10 cellular contexts compared by ENCODE assay signal in the genomic region with DNA sequence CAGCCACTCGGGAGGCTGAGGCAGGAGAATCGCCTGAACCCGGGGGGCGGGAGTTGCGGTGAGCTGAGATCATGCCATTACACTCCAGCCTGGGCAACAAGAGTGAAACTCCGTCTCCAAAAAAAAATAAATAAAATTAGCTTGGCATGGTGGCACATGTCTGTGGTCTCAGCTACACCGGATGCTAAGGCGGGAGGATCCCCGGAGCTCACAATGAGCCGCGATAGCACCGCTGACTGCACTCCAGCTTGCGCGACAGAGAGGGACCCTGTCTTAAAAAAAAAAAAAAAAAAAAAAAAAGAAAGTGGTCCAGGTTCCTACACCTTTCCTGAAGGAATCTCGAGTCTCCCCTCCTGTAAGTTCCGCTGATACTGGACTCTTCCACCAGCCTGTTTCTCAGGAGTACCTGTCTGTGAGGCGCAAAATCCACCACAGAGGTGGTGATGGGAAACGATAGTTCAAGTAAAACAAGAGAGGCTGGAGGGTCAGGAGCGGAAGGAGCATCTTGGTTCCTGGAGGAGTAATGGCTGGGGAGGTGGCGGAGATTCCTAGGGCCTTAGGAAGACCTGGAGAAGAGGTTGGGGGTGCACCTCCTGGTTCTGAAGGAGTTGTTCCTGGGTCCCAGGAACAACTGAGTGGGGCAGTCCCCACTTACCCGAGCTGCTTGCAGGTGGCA. TPM values are rescaled to one million over a fixed set of nuclear protein-coding genes. Genes with fewer than 3 reads are reported as not detected.
DNase-seq lines count a peak whose midpoint lies in the region; ATAC-seq, FAIRE-seq and TF ChIP-seq lines count a peak whose summit lies in the region.
"Had no signal": no experiment of that assay in that cellular context is flagged by ENCODE, and none has a peak within 500 bp of the region (broad histone marks: within the 10 kb centered on the region; RNA-seq: fewer than 3 reads in every experiment).

No MANE protein-coding gene starts in this region.

- peak overlapping the region; percentile 55 for H3K27ac Mint-ChIP-seq in mesothelial cell of epicardium

- no peaks in the 10 kb centered on the region for H3K36me3 ChIP-seq in A673 (ENCODE audit: insufficient read depth, low read length, poor library complexity, severe bottlenecking)
- peaks cover 15% of the 10 kb centered on the region for H3K36me3 ChIP-seq in bronchial epithelial cell (ENCODE audit: control insufficient read depth, insufficient read depth, low read length)

- ATAC-seq in GM21786 (IDR thresholded peaks at IDR 0.05; ENCODE audit: unreplicated experiment), result no peak
- ATAC-seq in GM21619 (IDR thresholded peaks at IDR 0.05; ENCODE audit: unreplicated experiment), result no peak
- ATAC-seq in HG02623 (IDR thresholded peaks at IDR 0.05; ENCODE audit: unreplicated experiment), result no peak

- H3K9me3 ChIP-seq in A673 (ENCODE audit: low read depth, low read length, poor library complexity, severe bottlenecking), result no peaks in the 10 kb centered on the region

- no peaks in the 10 kb centered on the region for H3K9me3 Mint-ChIP-seq in mesothelial cell of epicardium

- H3K27me3 ChIP-seq in A673 (replicated peaks; ENCODE audit: insufficient read depth, low read depth, low read length, poor library complexity) (no peaks in the 10 kb centered on the region), bronchial epithelial cell (ENCODE audit: control insufficient read depth, insufficient read depth, low read length) (no peaks in the 10 kb centered on the region)

- CTCF ChIA-PET in A673 (lab: Charles Lee), result no interaction called here

- H3K4me1 Mint-ChIP-seq in mesothelial cell of epicardium, result peaks cover 25% of the 10 kb centered on the region

- FAIRE-seq in HTR-8/SVneo (lab: Jason Lieb, UNC) (peak; percentile 31), bronchial epithelial cell (lab: Jason Lieb, UNC) (no peak)
- FAIRE-seq: GM12878 had no signal

- no peaks in the 10 kb centered on the region for H3K36me3 Mint-ChIP-seq in mesothelial cell of epicardium

- H3K27ac ChIP-seq in A673 (ENCODE audit: low read depth, low read length, poor library complexity, severe bottlenecking), result no peak overlapping the region

- H3K4me3 ChIP-seq in A673 (ENCODE audit: low read depth, low read length, poor library complexity, severe bottlenecking) (peak overlapping the region; percentile 21), bronchial epithelial cell (ENCODE audit: low read depth, low read length) (peak overlapping the region; percentile 71)
- H3K4me3 ChIP-seq: GM12878 had no signal

- POLR2A ChIA-PET in A673 (lab: Charles Lee; ENCODE audit: low non-redundant PET), result interaction anchor here (0.6 kb wide), 2 partner anchors 75 to 102 kb away, joined by 7 to 9 read pairs; no protein-coding TSS in a partner anchor

- DNase-seq in A673 (ENCODE audit: low spot score) (no peak), HTR-8/SVneo (ENCODE audit: insufficient read length, low spot score) (no peak), bronchial epithelial cell (ENCODE audit: low read depth) (peak; percentile 38), mesothelial cell of epicardium (ENCODE audit: low spot score in 2 of 2, unreplicated experiment in 2 of 2) (no peak), globus pallidus (ENCODE audit: low spot score) (no peak)

- peak overlapping the region; percentile 84 for H3K4me3 Mint-ChIP-seq in mesothelial cell of epicardium

- H3K4me1 ChIP-seq in A673 (ENCODE audit: insufficient read depth, low read length, poor library complexity, severe bottlenecking), result no peaks in the 10 kb centered on the region

- intact Hi-C loops in A673 (cut with micrococcal nuclease; ENCODE audit: unreplicated experiment), result no loop called here

- peaks cover 19% of the 10 kb centered on the region for H3K27me3 Mint-ChIP-seq in mesothelial cell of epicardium (ENCODE audit: low read depth)

- BruUV-seq in A673 (replicated peaks; lab: Mats Ljungman, UMichigan), result no TSS peak

- TF ChIP-seq CTCF in A673 (conservative IDR thresholded peaks at IDR 0.05; ENCODE audit: low read depth, low read length) (no peak), bronchial epithelial cell (IDR thresholded peaks at IDR 0.05; ENCODE audit: insufficient read depth, low read length, severe bottlenecking) (no peak), mesothelial cell of epicardium (IDR thresholded peaks at IDR 0.05; ENCODE audit: unreplicated experiment) (no peak)

RNA-seq across cellular contexts. Expression of a gene that starts 0.5 kb away (rescaled TPM):
- total RNA-seq in A673 (2021), result 0.06 and 0.15 TPM in 2 replicates
- total RNA-seq in bronchial epithelial cell, result 12.1 and 16.9 TPM in 2 replicates
- 3.5 to 4.4 TPM (median 4.3 TPM) in 3 replicates for total RNA-seq in mesothelial cell of epicardium
- total RNA-seq: GM12878, LHCN-M2 had no signal

RNA-seq across cellular contexts. Expression of a gene that starts 3.4 kb away (rescaled TPM):
- total RNA-seq in A673 (2021), result not detected in 2 replicates
- total RNA-seq in bronchial epithelial cell, result not detected in 2 replicates
- total RNA-seq in mesothelial cell of epicardium, result not detected in 3 replicates
- total RNA-seq: GM12878, LHCN-M2 had no signal

RNA-seq across cellular contexts. Expression of a gene that starts 5.3 kb away (rescaled TPM):
- total RNA-seq in A673 (2021), result not detected in 2 replicates
- 0.26 and 2.3 TPM in 2 replicates for total RNA-seq in bronchial epithelial cell
- 0.45 to 0.80 TPM (median 0.49 TPM) in 3 replicates for total RNA-seq in mesothelial cell of epicardium
- total RNA-seq: GM12878, LHCN-M2 had no signal

RNA-seq across cellular contexts. Expression of a gene that starts 11.6 kb away (rescaled TPM):
- total RNA-seq in A673 (2021) (3.8 and 5.0 TPM in 2 replicates), bronchial epithelial cell (2.4 and 2.9 TPM in 2 replicates), mesothelial cell of epicardium (1.4 to 2.1 TPM (median 1.5 TPM) in 3 replicates)

RNA-seq across cellular contexts. Expression of a gene that starts 32.4 kb away (rescaled TPM):
- 4.7 and 5.9 TPM in 2 replicates for total RNA-seq in A673 (2021)
- 0.13 and 0.26 TPM in 2 replicates for total RNA-seq in bronchial epithelial cell
- 5.8 to 6.5 TPM (median 6.0 TPM) in 3 replicates for total RNA-seq in mesothelial cell of epicardium
